8 cellular contexts compared by ENCODE assay signal in the genomic region with DNA sequence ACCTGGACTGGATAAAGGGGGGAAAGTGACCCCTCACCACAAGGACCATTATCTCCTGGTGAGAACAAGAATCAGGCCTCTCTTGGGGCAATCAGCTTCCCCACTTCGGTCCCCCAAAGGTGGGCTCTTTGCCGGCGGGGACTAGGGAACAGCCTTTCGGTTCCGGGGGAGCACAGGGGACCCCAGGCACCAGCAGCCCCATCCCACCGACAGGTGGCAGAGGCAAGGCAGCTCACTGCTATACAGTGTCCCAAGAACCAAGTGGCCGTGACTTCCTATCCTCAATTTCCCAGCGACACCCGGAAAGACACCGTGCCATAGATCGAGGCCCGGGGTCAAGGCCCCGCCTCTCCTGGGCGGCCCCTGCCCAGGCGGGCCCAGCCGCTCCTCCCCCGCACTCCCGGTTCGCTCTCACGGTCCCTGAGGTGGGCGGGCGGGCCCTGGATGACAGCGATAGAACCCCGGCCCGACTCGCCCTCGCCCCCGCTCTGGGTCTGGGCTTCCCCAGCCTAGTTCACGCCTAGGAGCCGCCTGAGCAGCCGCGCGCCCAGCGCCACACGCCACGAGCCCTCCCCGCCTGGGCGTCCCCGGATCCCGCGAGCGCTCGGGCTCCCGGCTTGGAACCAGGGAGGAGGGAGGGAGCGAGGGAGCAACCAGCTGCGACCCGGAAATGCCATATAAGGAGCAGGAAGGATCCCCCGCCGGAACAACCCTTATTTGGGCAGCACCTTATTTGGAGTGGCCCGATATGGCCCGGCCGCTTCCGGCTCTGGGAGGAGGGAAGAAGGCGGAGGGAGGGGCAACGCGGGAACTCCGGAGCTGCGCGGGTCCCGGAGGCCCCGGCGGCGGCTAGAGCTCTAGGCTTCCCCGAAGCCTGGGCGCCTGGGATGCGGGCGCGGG. TPM values are rescaled to one million over a fixed set of nuclear protein-coding genes. Genes with fewer than 3 reads are reported as not detected.
DNase-seq lines count a peak whose midpoint lies in the region; ATAC-seq, FAIRE-seq and TF ChIP-seq lines count a peak whose summit lies in the region.

No MANE protein-coding gene starts in this region.

- H3K4me3 ChIP-seq in LNCaP clone FGC (ENCODE audit: low read depth, low read length) = peak overlapping the region; percentile 75
- H3K4me3 ChIP-seq in fibroblast of lung (replicated peaks in 1 of 4; ENCODE audit: control extremely low read depth in 1 of 4, insufficient read depth in 1 of 4, low read depth in 3 of 4, low read length in 4 of 4) = peak overlapping the region; percentile 69 to 83 (median 76)

- no peaks in the 10 kb centered on the region for H3K27me3 Mint-ChIP-seq in activated T-helper 2 cell treated with anti-CD3 and anti-CD28 coated beads, Interferon-gamma antibody, Interleukin-2, Interleukin-4, amounts not matched to agents 10 μg/mL and 5 μg/mL and 100 μg/mL, durations not matched to agents 14 hours and 24 hours and 36 hours (ENCODE audit: low read depth)
- no peaks in the 10 kb centered on the region for H3K27me3 Mint-ChIP-seq in naive thymus-derived CD8-positive, alpha-beta T cell
- H3K27me3 Mint-ChIP-seq in stimulated activated naive B cell treated with anti-CD40 and anti-IgM and Interleukin-4, amounts not matched to agents 10 μg/mL and 1 μg/mL and 100 μg/mL, for 72 hours = no peaks in the 10 kb centered on the region

- H3K9me3 Mint-ChIP-seq in activated T-helper 2 cell treated with anti-CD3 and anti-CD28 coated beads, Interferon-gamma antibody, Interleukin-2, Interleukin-4, amounts not matched to agents 10 μg/mL and 5 μg/mL and 100 μg/mL, durations not matched to agents 14 hours and 24 hours and 36 hours = no peaks in the 10 kb centered on the region
- H3K9me3 Mint-ChIP-seq in naive thymus-derived CD8-positive, alpha-beta T cell = no peaks in the 10 kb centered on the region
- H3K9me3 Mint-ChIP-seq in stimulated activated naive B cell treated with anti-CD40 and anti-IgM and Interleukin-4, amounts not matched to agents 10 μg/mL and 1 μg/mL and 100 μg/mL, for 72 hours = no peaks in the 10 kb centered on the region

- H3K4me1 ChIP-seq in fibroblast of lung (ENCODE audit: control insufficient read depth, extremely low read depth, insufficient read depth, low read length) = peaks cover 6% of the 10 kb centered on the region

- no peak for FAIRE-seq in H54 (lab: Jason Lieb, UNC)

- H3K36me3 ChIP-seq in fibroblast of lung (ENCODE audit: control insufficient read depth, insufficient read depth, low read length) = peaks cover 9% of the 10 kb centered on the region

- H3K4me3 Mint-ChIP-seq in activated T-helper 2 cell treated with anti-CD3 and anti-CD28 coated beads, Interferon-gamma antibody, Interleukin-2, Interleukin-4, amounts not matched to agents 10 μg/mL and 5 μg/mL and 100 μg/mL, durations not matched to agents 14 hours and 24 hours and 36 hours (ENCODE audit: low read depth) = peak overlapping the region; percentile 85
- peak overlapping the region; percentile 84 to 95 (median 90) for H3K4me3 Mint-ChIP-seq in naive thymus-derived CD8-positive, alpha-beta T cell
- H3K4me3 Mint-ChIP-seq in stimulated activated naive B cell treated with anti-CD40 and anti-IgM and Interleukin-4, amounts not matched to agents 10 μg/mL and 1 μg/mL and 100 μg/mL, for 72 hours = peak overlapping the region; percentile 87 to 89

- intact Hi-C loops in activated T-helper 2 cell treated with anti-CD3 and anti-CD28 coated beads, Interferon-gamma antibody, Interleukin-2, Interleukin-4, amounts not matched to agents 10 μg/mL and 5 μg/mL and 100 μg/mL, durations not matched to agents 14 hours and 24 hours and 36 hours (cut with micrococcal nuclease) = loop anchor here (1.0 to 10.0 kb wide), 7 partner anchors 14 to 810 kb away; a partner anchor contains a TSS

- H2AFZ ChIP-seq in fibroblast of lung (ENCODE audit: low read length) = no peak overlapping the region

- TF ChIP-seq POLR2A in H54 (IDR thresholded peaks at IDR 0.05; ENCODE audit: low read depth, low read length) = peak; percentile 27; the same call in 1 of the 2 replicates

- POLR2A ChIA-PET in naive thymus-derived CD8-positive, alpha-beta T cell (lab: Charles Lee) = interaction anchor here (0.6 to 3.4 kb wide), 17 partner anchors 9 to 1937 kb away, joined by 3 to 21 read pairs (median 8); a partner anchor contains a TSS

- H3K27ac Mint-ChIP-seq in activated T-helper 2 cell treated with anti-CD3 and anti-CD28 coated beads, Interferon-gamma antibody, Interleukin-2, Interleukin-4, amounts not matched to agents 10 μg/mL and 5 μg/mL and 100 μg/mL, durations not matched to agents 14 hours and 24 hours and 36 hours = peak overlapping the region; percentile 92
- peak overlapping the region; percentile 60 to 97 (median 95) for H3K27ac Mint-ChIP-seq in naive thymus-derived CD8-positive, alpha-beta T cell
- peak overlapping the region; percentile 96 for H3K27ac Mint-ChIP-seq in stimulated activated naive B cell treated with anti-CD40 and anti-IgM and Interleukin-4, amounts not matched to agents 10 μg/mL and 1 μg/mL and 100 μg/mL, for 72 hours

- H3K9ac ChIP-seq in fibroblast of lung (ENCODE audit: insufficient read depth, low read length) = peak overlapping the region; percentile 80

- H3K27ac ChIP-seq in fibroblast of lung (ENCODE audit: insufficient read depth, low read length) = peak overlapping the region; percentile 91

- peak; percentile 68 to 74 for ATAC-seq in naive thymus-derived CD8-positive, alpha-beta T cell
- peak; percentile 74 to 77 for ATAC-seq in stimulated activated naive B cell treated with anti-CD40 and anti-IgM and Interleukin-4, amounts not matched to agents 10 μg/mL and 1 μg/mL and 100 μg/mL, for 72 hours (replicated peaks)

- DNase-seq in ELF-1 (ENCODE audit: low read depth, low spot score) = peak; percentile 99
- peak; percentile 90 for DNase-seq in H54 (ENCODE audit: insufficient read length, low spot score)
- DNase-seq in LNCaP clone FGC (ENCODE audit: low read depth) = peak; percentile 96
- peak; percentile 98 for DNase-seq in RPMI8226
- DNase-seq in activated T-helper 2 cell treated with anti-CD3 and anti-CD28 coated beads, Interferon-gamma antibody, Interleukin-2, Interleukin-4, amounts not matched to agents 10 μg/mL and 5 μg/mL and 100 μg/mL, durations not matched to agents 14 hours and 24 hours and 36 hours (ENCODE audit: low spot score) = peak; percentile 95
- DNase-seq in fibroblast of lung (ENCODE audit: low read depth in 2 of 2) = peak; percentile 97 to 99
- peak; percentile 85 to 100 (median 96) for DNase-seq in naive thymus-derived CD8-positive, alpha-beta T cell
- peak; percentile 96 for DNase-seq in stimulated activated naive B cell treated with anti-CD40 and anti-IgM and Interleukin-4, amounts not matched to agents 10 μg/mL and 1 μg/mL and 100 μg/mL, for 72 hours

- peaks cover 33% of the 10 kb centered on the region for H3K36me3 Mint-ChIP-seq in activated T-helper 2 cell treated with anti-CD3 and anti-CD28 coated beads, Interferon-gamma antibody, Interleukin-2, Interleukin-4, amounts not matched to agents 10 μg/mL and 5 μg/mL and 100 μg/mL, durations not matched to agents 14 hours and 24 hours and 36 hours (ENCODE audit: low read depth)
- H3K36me3 Mint-ChIP-seq in naive thymus-derived CD8-positive, alpha-beta T cell = peaks cover 0 to 21% (median 6%) of the 10 kb centered on the region in 3 donors
- H3K36me3 Mint-ChIP-seq in stimulated activated naive B cell treated with anti-CD40 and anti-IgM and Interleukin-4, amounts not matched to agents 10 μg/mL and 1 μg/mL and 100 μg/mL, for 72 hours = peaks cover 19 to 25% of the 10 kb centered on the region in 2 donors

- no peaks in the 10 kb centered on the region for H4K20me1 ChIP-seq in fibroblast of lung (ENCODE audit: control insufficient read depth, extremely low read depth, insufficient read depth, low read length)

- H3K4me1 Mint-ChIP-seq in activated T-helper 2 cell treated with anti-CD3 and anti-CD28 coated beads, Interferon-gamma antibody, Interleukin-2, Interleukin-4, amounts not matched to agents 10 μg/mL and 5 μg/mL and 100 μg/mL, durations not matched to agents 14 hours and 24 hours and 36 hours (ENCODE audit: low read depth) = peaks cover 43% of the 10 kb centered on the region
- peaks cover 30 to 47% (median 42%) of the 10 kb centered on the region in 4 donors for H3K4me1 Mint-ChIP-seq in naive thymus-derived CD8-positive, alpha-beta T cell
- H3K4me1 Mint-ChIP-seq in stimulated activated naive B cell treated with anti-CD40 and anti-IgM and Interleukin-4, amounts not matched to agents 10 μg/mL and 1 μg/mL and 100 μg/mL, for 72 hours = peaks cover 42 to 63% of the 10 kb centered on the region in 2 donors

- peak overlapping the region; percentile 93 for H3K4me2 ChIP-seq in fibroblast of lung (ENCODE audit: extremely low read depth, insufficient read depth, low read length)

- H3K9me3 ChIP-seq in fibroblast of lung (ENCODE audit: control insufficient read depth, insufficient read depth, low read depth, low read length) = no peaks in the 10 kb centered on the region

- peaks cover 16% of the 10 kb centered on the region for H3K79me2 ChIP-seq in fibroblast of lung (ENCODE audit: control insufficient read depth, insufficient read depth, low read length)

- TF ChIP-seq CTCF in LNCaP clone FGC (IDR thresholded peaks at IDR 0.05; ENCODE audit: control insufficient read depth, extremely low read depth, insufficient read depth) (peak; percentile 44), fibroblast of lung (conservative IDR thresholded peaks at IDR 0.05 in 1 of 2, IDR thresholded peaks at IDR 0.05 in 1 of 2; ENCODE audit: low read depth in 1 of 2, low read length in 2 of 2) (peak in 1 of 2 donors; percentile 15)

- no peaks in the 10 kb centered on the region for H3K27me3 ChIP-seq in fibroblast of lung (ENCODE audit: control insufficient read depth, insufficient read depth, low read length)

RNA-seq across cellular contexts. Expression of a gene that starts 0.6 kb away (rescaled TPM):
- 41.9 and 43.0 TPM in 2 replicates for total RNA-seq in activated T-helper 2 cell treated with anti-CD3 and anti-CD28 coated beads, Interferon-gamma antibody, Interleukin-2, Interleukin-4, amounts not matched to agents 10 μg/mL and 5 μg/mL and 100 μg/mL, durations not matched to agents 14 hours and 24 hours and 36 hours
- 7.2 and 8.8 TPM in 2 replicates for total RNA-seq in fibroblast of lung
- 5.8 and 50.9 TPM in 2 replicates for polyA plus RNA-seq in fibroblast of lung
- polyA plus RNA-seq in fibroblast of lung (2012) = 30.1 and 144 TPM in 2 replicates
- 49.5 and 146 TPM in 2 replicates for polyA minus RNA-seq in fibroblast of lung (ENCODE audit: low replicate concordance)
- total RNA-seq in naive thymus-derived CD8-positive, alpha-beta T cell = 1 to 10 TPM; 1.8 to 2.2 TPM
- polyA plus RNA-seq in naive thymus-derived CD8-positive, alpha-beta T cell = under 1 TPM in 2 of 3 donors, not detected in 1; 0.36 to 0.66 TPM

RNA-seq across cellular contexts. Expression of a gene that starts 25.8 kb away (rescaled TPM):
- total RNA-seq in activated T-helper 2 cell treated with anti-CD3 and anti-CD28 coated beads, Interferon-gamma antibody, Interleukin-2, Interleukin-4, amounts not matched to agents 10 μg/mL and 5 μg/mL and 100 μg/mL, durations not matched to agents 14 hours and 24 hours and 36 hours = 9.7 and 11.1 TPM in 2 replicates
- 5.9 and 14.4 TPM in 2 replicates for total RNA-seq in fibroblast of lung
- polyA plus RNA-seq in fibroblast of lung = 6.1 and 17.7 TPM in 2 replicates
- 10.3 and 24.5 TPM in 2 replicates for polyA plus RNA-seq in fibroblast of lung (2012)
- 22.1 and 98.6 TPM in 2 replicates for polyA minus RNA-seq in fibroblast of lung (ENCODE audit: low replicate concordance)
- under 1 TPM; 0.44 to 0.75 TPM for total RNA-seq in naive thymus-derived CD8-positive, alpha-beta T cell
- polyA plus RNA-seq in naive thymus-derived CD8-positive, alpha-beta T cell = under 1 TPM in 2 of 3 donors, not detected in 1; 0.28 to 0.39 TPM

Comparison
In these comparisons a context has a peak if more than half of its experiments do, and no peak if none do; other contexts are left out.
1. Peak in every context shown above with its lines: DNase-seq, ATAC-seq, H3K4me3 ChIP-seq and H3K27ac ChIP-seq.